ENCODE assay signal across 23 cellular contexts in genomic region chr17:7027335-7027734, GRCh38. TPM values are rescaled to one million over a fixed set of nuclear protein-coding genes. Genes with fewer than 3 reads are reported as not detected.
A peak's percentile ranks its signal among the peaks of the same experiment; 100 is the strongest.
DNase-seq lines count a peak whose midpoint lies in the region; ATAC-seq and TF ChIP-seq lines count a peak whose summit lies in the region.
"Had no signal": no experiment of that assay in that cellular context is flagged by ENCODE, and none has a peak within 500 bp of the region (broad histone marks: within the 10 kb centered on the region; RNA-seq: fewer than 3 reads in every experiment).

No MANE protein-coding gene starts in this region.

- peaks cover 10 to 49% (median 27%) of the 10 kb centered on the region in 3 experiments for H3K36me3 Mint-ChIP-seq in H9 (ENCODE audit: insufficient read depth in 1 of 3, low read depth in 3 of 3)
- no peaks in the 10 kb centered on the region for H3K36me3 Mint-ChIP-seq in endodermal cell (ENCODE audit: low read depth)
- H3K36me3 Mint-ChIP-seq: CD8-positive, alpha-beta T cell; stimulated activated memory B cell treated with anti-CD40 and anti-IgM and Interleukin-4, amounts not matched to agents 10 μg/mL and 1 μg/mL and 100 μg/mL, for 72 hours had no signal

- H2BK12ac ChIP-seq in H9 (ENCODE audit: insufficient read length, low read depth, low read length) = no peak overlapping the region

- H2AK5ac ChIP-seq in H9 (ENCODE audit: insufficient read length, low read length) = no peak overlapping the region

- TF ChIP-seq CTCF in H9 (conservative IDR thresholded peaks at IDR 0.05) = no peak
- no peak for TF ChIP-seq CTCF in endodermal cell (conservative IDR thresholded peaks at IDR 0.05)
- TF ChIP-seq CTCF in gastrocnemius medialis (IDR thresholded peaks at IDR 0.05 in 4 of 5, conservative IDR thresholded peaks at IDR 0.05 in 1 of 5) = no peak

- H3K27ac Mint-ChIP-seq in H9 (no peak overlapping the region), endodermal cell (no peak overlapping the region)
- H3K27ac Mint-ChIP-seq: CD8-positive, alpha-beta T cell had no signal

- no peak for TF ChIP-seq POLR2A in gastrocnemius medialis (IDR thresholded peaks at IDR 0.05)

- no peak overlapping the region for H3K9ac ChIP-seq in H9 (ENCODE audit: extremely low read depth, insufficient read length, low read length)
- H3K9ac ChIP-seq in endodermal cell (ENCODE audit: extremely low read depth, low read length, poor library complexity, severe bottlenecking) = no peak overlapping the region

- no peak overlapping the region for H3K18ac ChIP-seq in H9 (ENCODE audit: insufficient read length, low read depth, low read length)

- H2BK15ac ChIP-seq in H9 (ENCODE audit: low read depth, low read length) = no peak overlapping the region

- intact Hi-C loops in gastrocnemius medialis (cut with DNase I; ENCODE audit: low total_unique reads) = loop anchor here (10.0 kb wide), 1 partner anchor 457 kb away; the partner anchor contains the start of genes POLR2A and SLC35G6

- no peak overlapping the region for H3K27ac ChIP-seq in H9 (ENCODE audit: insufficient read length, low read depth, low read length)
- no peak overlapping the region for H3K27ac ChIP-seq in endodermal cell (ENCODE audit: low read depth, low read length)
- H3K27ac ChIP-seq in gastrocnemius medialis = peak overlapping the region; percentile 25 to 99 (median 72)
- H3K27ac ChIP-seq: adrenal gland, brain microvascular endothelial cell, prostate gland, testis had no signal

- H3K27me3 ChIP-seq in H9 (ENCODE audit: insufficient read depth, low read length) = peaks cover 4% of the 10 kb centered on the region; the same call in 1 of the 2 replicates
- peaks cover 19% of the 10 kb centered on the region for H3K27me3 ChIP-seq in endodermal cell (ENCODE audit: control insufficient read depth, insufficient read depth, low read length, poor library complexity, severe bottlenecking)
- peaks cover 12 to 13% (median 12%) of the 10 kb centered on the region in 3 donors for H3K27me3 ChIP-seq in gastrocnemius medialis
- H3K27me3 ChIP-seq: adrenal gland, brain microvascular endothelial cell, testis had no signal

- H4K5ac ChIP-seq in H9 (ENCODE audit: insufficient read length, low read depth, low read length) = no peak overlapping the region

- in situ Hi-C loops in gastrocnemius medialis (cut with MboI; ENCODE audit: low sequenced_read_pairs in 4 of 4) = loop anchor here in 1 of 4 donors (25.0 kb wide), 1 partner anchor 310 kb away; the partner anchor contains the start of genes ACAP1 and NEURL4

- no CpG with 5 or more reads among the region's 13 CpGs for WGBS in H9 (ENCODE audit: extremely low coverage, insufficient read length, low lambda C conversion rate)
- whole genome bisulfite sequencing in endodermal cell (ENCODE audit: insufficient coverage in 1 of 2, insufficient read length in 1 of 2), 2 experiments = 89 to 100% methylated on average over 2 to 13 of the region's 13 CpGs

- H2BK5ac ChIP-seq in H9 (ENCODE audit: insufficient read length, low read length) = no peak overlapping the region

- no peak overlapping the region for H2AFZ ChIP-seq in H9 (ENCODE audit: low read length)

- no peak for ATAC-seq in gastrocnemius medialis
- no peak for ATAC-seq in HG02571 (IDR thresholded peaks at IDR 0.05; ENCODE audit: unreplicated experiment)
- ATAC-seq: activated CD8-positive, alpha-beta T cell treated with anti-CD3 and anti-CD28 coated beads for 36 hours; CD8-positive, alpha-beta T cell; left colon; mucosa of descending colon; stimulated activated memory B cell treated with anti-CD40 and anti-IgM and Interleukin-4, amounts not matched to agents 10 μg/mL and 1 μg/mL and 100 μg/mL, for 72 hours had no signal

- H3K23me2 ChIP-seq in H9 (ENCODE audit: insufficient read length, low read depth, low read length, poor library complexity, severe bottlenecking) = peaks cover 11% of the 10 kb centered on the region

- no peak overlapping the region for H4K91ac ChIP-seq in H9 (ENCODE audit: insufficient read length, low read depth, low read length)

- no peak overlapping the region for H3T11ph ChIP-seq in H9 (ENCODE audit: low read length)

- H3K79me1 ChIP-seq in H9 (ENCODE audit: insufficient read depth, low read depth, low read length, poor library complexity, severe bottlenecking) = no peaks in the 10 kb centered on the region

- H3K4me1 ChIP-seq in H9 (ENCODE audit: insufficient read depth, low read length) (no peaks in the 10 kb centered on the region), endodermal cell (ENCODE audit: control insufficient read depth, insufficient read depth, low read length) (no peaks in the 10 kb centered on the region), gastrocnemius medialis (peaks cover 4 to 6% of the 10 kb centered on the region in 2 donors)
- H3K4me1 ChIP-seq: prostate gland, testis had no signal

- H3K36me3 ChIP-seq in endodermal cell (ENCODE audit: control insufficient read depth, insufficient read depth, low read length) = no peaks in the 10 kb centered on the region
- H3K36me3 ChIP-seq in gastrocnemius medialis = no peaks in the 10 kb centered on the region
- H3K36me3 ChIP-seq: adrenal gland, brain microvascular endothelial cell, prostate gland had no signal

- H3K27me3 Mint-ChIP-seq in H9 (ENCODE audit: low read depth) (peaks cover 25% of the 10 kb centered on the region), endodermal cell (ENCODE audit: insufficient read depth) (peaks cover 28% of the 10 kb centered on the region)
- H3K27me3 Mint-ChIP-seq: activated CD8-positive, alpha-beta T cell treated with anti-CD3 and anti-CD28 coated beads for 36 hours; stimulated activated memory B cell treated with anti-CD40 and anti-IgM and Interleukin-4, amounts not matched to agents 10 μg/mL and 1 μg/mL and 100 μg/mL, for 72 hours had no signal

- peaks cover 12% of the 10 kb centered on the region in 2 experiments for H3K4me1 Mint-ChIP-seq in H9
- H3K4me1 Mint-ChIP-seq in endodermal cell = no peaks in the 10 kb centered on the region

- no peaks in the 10 kb centered on the region for H4K20me1 ChIP-seq in H9 (ENCODE audit: control insufficient read depth, insufficient read depth, insufficient read length)

- peak; percentile 61 for DNase-seq in H9
- DNase-seq in endodermal cell = peak; percentile 72
- DNase-seq in gastrocnemius medialis = no peak
- DNase-seq in hepatic stellate cell (ENCODE audit: low spot score) = no peak
- DNase-seq: activated CD8-positive, alpha-beta T cell treated with anti-CD3 and anti-CD28 coated beads for 36 hours; activated T-cell treated with anti-CD3 and anti-CD28 coated beads, Interleukin-2, amount 50 U/mL, for 1 hour; adrenal gland; brain microvascular endothelial cell; CD8-positive, alpha-beta T cell; DMS153; left colon; mucosa of descending colon; NCI-H1092 treated with DMSO at 0.1 percent for 48 hours; NCI-H1930; NCI-H69; stimulated activated CD4-positive, alpha-beta T cell treated with anti-CD3 and anti-CD28 coated beads, Interleukin-2, amount 100 ng/mL, for 24 hours; testis had no signal

- H3K9me3 ChIP-seq in H9 (ENCODE audit: control insufficient read depth, low read depth, low read length) (no peaks in the 10 kb centered on the region), endodermal cell (ENCODE audit: control insufficient read depth, low read length) (no peaks in the 10 kb centered on the region), gastrocnemius medialis (no peaks in the 10 kb centered on the region)
- H3K9me3 ChIP-seq: adrenal gland, mucosa of descending colon, prostate gland, testis had no signal

- no peak overlapping the region for H2BK20ac ChIP-seq in H9 (ENCODE audit: low read depth, low read length, poor library complexity, severe bottlenecking)

- H3K56ac ChIP-seq in H9 (ENCODE audit: insufficient read length, low read depth, low read length) = no peak overlapping the region

- H3K4me2 ChIP-seq in H9 (ENCODE audit: insufficient read depth, insufficient read length, low read length) = no peak overlapping the region

- H3K4me3 Mint-ChIP-seq in H9 = no peak overlapping the region
- no peak overlapping the region for H3K4me3 Mint-ChIP-seq in endodermal cell
- H3K4me3 Mint-ChIP-seq: activated CD8-positive, alpha-beta T cell treated with anti-CD3 and anti-CD28 coated beads for 36 hours; CD8-positive, alpha-beta T cell; stimulated activated memory B cell treated with anti-CD40 and anti-IgM and Interleukin-4, amounts not matched to agents 10 μg/mL and 1 μg/mL and 100 μg/mL, for 72 hours had no signal

- H3K4ac ChIP-seq in H9 (ENCODE audit: low read depth, low read length) = no peak overlapping the region

- H3K9me3 Mint-ChIP-seq in H9 = 0 out of 5 replicates have a peak, but pooled peaks cover 0 to 2% of the 10 kb centered on the region in 2 experiments
- peaks cover 7% of the 10 kb centered on the region for H3K9me3 Mint-ChIP-seq in endodermal cell
- H3K9me3 Mint-ChIP-seq: activated CD8-positive, alpha-beta T cell treated with anti-CD3 and anti-CD28 coated beads for 36 hours; CD8-positive, alpha-beta T cell; stimulated activated memory B cell treated with anti-CD40 and anti-IgM and Interleukin-4, amounts not matched to agents 10 μg/mL and 1 μg/mL and 100 μg/mL, for 72 hours had no signal

- no peaks in the 10 kb centered on the region for H3K79me2 ChIP-seq in H9 (ENCODE audit: insufficient read depth, low read length)

- H4K8ac ChIP-seq in H9 (replicated peaks; ENCODE audit: insufficient read length, low read depth, low read length) = no peak overlapping the region

- H3K23ac ChIP-seq in H9 (ENCODE audit: insufficient read length, low read depth, low read length) = no peak overlapping the region

- no peak overlapping the region for H3K4me3 ChIP-seq in endodermal cell (ENCODE audit: low read length)
- H3K4me3 ChIP-seq in gastrocnemius medialis = no peak overlapping the region
- H3K4me3 ChIP-seq: adrenal gland, mucosa of descending colon, prostate gland, skin epidermis, testis had no signal

- no peak overlapping the region for H2BK120ac ChIP-seq in H9 (ENCODE audit: low read depth, low read length, poor library complexity, severe bottlenecking)

- H3K14ac ChIP-seq in H9 (ENCODE audit: insufficient read depth, low read length) = no peak overlapping the region

RNA-seq across cellular contexts. Expression of gene BCL6B, which starts 4.5 kb away (rescaled TPM):
- 3.3 and 4.9 TPM in 2 replicates for total RNA-seq in H9 (2021)
- 1 to 10 TPM; 2.9 to 7.0 TPM for total RNA-seq in endodermal cell
- 2.0 TPM for polyA plus RNA-seq in endodermal cell (2013, experiment 1 of 2)
- polyA plus RNA-seq in endodermal cell (2013, experiment 2 of 2) = 1.1 TPM
- total RNA-seq in gastrocnemius medialis = 1 to 10 TPM; 1.2 to 3.9 (median 2.1) TPM
- total RNA-seq: CD8-positive, alpha-beta T cell; H4 had no signal

RNA-seq across cellular contexts. Expression of gene SLC16A13, which starts 8.5 kb away (rescaled TPM):
- total RNA-seq in H9 (2021) = 6.1 and 6.8 TPM in 2 replicates
- total RNA-seq in endodermal cell = 10 to 100 TPM; 18.8 to 19.9 TPM
- 4.3 TPM for polyA plus RNA-seq in endodermal cell (2013, experiment 1 of 2)
- 4.3 TPM for polyA plus RNA-seq in endodermal cell (2013, experiment 2 of 2)
- under 1 TPM in 2 of 4 donors, not detected in 2; 0.36 to 0.49 TPM for total RNA-seq in gastrocnemius medialis

RNA-seq across cellular contexts. Expression of gene RNASEK, which starts 14.9 kb away (rescaled TPM):
- total RNA-seq in H9 (2021) = 161 and 167 TPM in 2 replicates
- total RNA-seq in endodermal cell = 100 to 1,000 TPM; 233 to 277 TPM
- 221 TPM for polyA plus RNA-seq in endodermal cell (2013, experiment 1 of 2)
- polyA plus RNA-seq in endodermal cell (2013, experiment 2 of 2) = 204 TPM
- total RNA-seq in gastrocnemius medialis = 100 to 1,000 TPM; 181 to 201 (median 190) TPM

RNA-seq across cellular contexts. Expression of gene SLC16A11, which starts 16.6 kb away (rescaled TPM):
- 0.13 TPM in 1 of 2 replicates, not detected in the other for total RNA-seq in H9 (2021)
- total RNA-seq in endodermal cell = under 1 TPM; 0.24 to 0.44 TPM
- polyA plus RNA-seq in endodermal cell (2013, experiment 1 of 2) = 0.43 TPM
- 0.54 TPM for polyA plus RNA-seq in endodermal cell (2013, experiment 2 of 2)
- total RNA-seq in gastrocnemius medialis = under 1 TPM in 2 of 4 donors, not detected in 2; 0.31 to 0.78 TPM
- total RNA-seq: H4 had no signal
- polyA plus RNA-seq: fibroblast of lung had no signal

RNA-seq across cellular contexts. Expression of gene ALOX12, which starts 31.5 kb away (rescaled TPM):
- total RNA-seq in H9 (2021) (0.81 and 1.9 TPM in 2 replicates), endodermal cell (under 1 TPM; 0.46 to 0.92 TPM), gastrocnemius medialis (not detected)
- polyA plus RNA-seq in endodermal cell (2013, experiment 1 of 2) = 0.18 TPM
- not detected for polyA plus RNA-seq in endodermal cell (2013, experiment 2 of 2)
- total RNA-seq: activated CD8-positive, alpha-beta T cell treated with anti-CD3 and anti-CD28 coated beads for 36 hours; CD8-positive, alpha-beta T cell; H4; left colon had no signal

Comparison
In these comparisons a context has a peak if more than half of its experiments do, and no peak if none do; other contexts are left out.
1. DNase-seq: peak in H9 (single experiment) and endodermal cell (single experiment); none in gastrocnemius medialis (0 of 2) and hepatic stellate cell (single experiment).
2. H3K27ac ChIP-seq: peak in gastrocnemius medialis (4 of 4); none in H9 (single experiment) and endodermal cell (single experiment).